In the genomic region with DNA sequence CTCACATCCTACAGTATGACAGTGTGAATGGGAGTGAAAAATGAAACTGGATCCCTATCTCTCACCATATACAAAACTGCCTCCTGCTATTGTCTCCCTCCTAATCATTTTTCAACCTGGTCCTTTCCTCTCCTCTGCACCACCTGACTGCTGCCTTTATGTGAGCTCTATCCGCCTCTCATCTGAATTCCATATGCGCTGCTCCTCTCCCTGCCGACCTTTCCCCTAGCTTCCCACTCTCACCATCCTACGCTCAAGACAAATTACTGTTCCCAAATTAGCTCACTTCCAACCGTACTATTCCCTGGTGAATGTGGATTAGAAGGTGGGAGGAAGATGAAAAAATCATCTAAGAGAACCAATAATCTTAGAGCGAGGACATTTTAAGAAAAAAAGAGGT, we compare ENCODE assay signal across 20 cellular contexts.
"Had no signal": no experiment of that assay in that cellular context is flagged by ENCODE, and none has a peak within 500 bp of the region (broad histone marks: within the 10 kb centered on the region; RNA-seq: fewer than 3 reads in every experiment).

No MANE protein-coding gene starts in this region.

- DNase-seq: KBM-7, MV-4-11, NCI-H1048, NCI-H1105 treated with DMSO at 0.1 percent for 48 hours, NCI-H1417 treated with DMSO at 0.1 percent for 48 hours, NCI-H1694, NCI-H187 treated with DMSO at 0.1 percent for 48 hours, NCI-H2029 treated with DMSO at 0.1 percent for 48 hours, NCI-H2107, NCI-H2171 treated with DMSO at 0.1 percent for 48 hours, NCI-H226, NCI-H446, NCI-H510A, NCI-H524 treated with DMSO at 0.1 percent for 48 hours, NCI-H69, NCI-H774, SHP77, SK-N-SH, SW 1271, T-cell had no signal

- ATAC-seq: T-cell had no signal
